In the genomic region with DNA sequence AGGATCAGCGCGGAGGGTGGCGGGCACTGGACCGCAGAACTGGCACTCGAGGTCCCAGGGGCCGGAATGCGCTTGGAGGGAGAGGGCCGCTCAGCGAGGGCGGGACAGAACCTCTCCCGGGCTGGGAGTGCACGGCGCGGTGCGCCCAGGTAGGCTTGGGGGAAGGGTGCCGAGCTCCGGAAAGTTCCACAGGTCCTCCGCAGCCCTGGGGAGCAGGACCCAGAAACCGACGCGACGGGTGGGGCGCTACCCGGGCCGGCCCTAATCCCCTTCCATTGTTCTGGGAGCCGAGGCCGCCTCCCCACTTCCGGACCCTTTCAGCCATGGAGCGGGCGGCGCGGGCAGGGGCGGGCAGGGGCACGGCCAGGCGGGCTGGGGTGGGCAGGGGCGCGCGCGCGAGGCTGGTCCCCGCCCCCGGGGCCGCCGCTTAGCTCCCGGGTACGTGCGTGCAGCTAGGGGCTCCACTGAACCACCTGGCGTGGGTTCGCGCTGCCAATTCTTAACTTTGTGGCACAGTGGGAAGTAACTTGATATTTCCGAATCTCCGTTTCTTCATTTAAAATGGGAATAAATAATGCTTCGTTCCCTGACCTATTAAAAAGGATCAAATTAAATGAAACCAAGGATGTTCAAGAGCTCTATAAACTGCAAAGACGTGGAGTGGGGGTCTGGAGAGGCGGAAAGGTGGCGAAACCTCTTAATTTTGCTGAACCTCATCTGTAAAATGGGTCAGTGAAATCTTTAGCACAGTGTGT, we compare ENCODE assay signal across 11 cellular contexts. TPM values are rescaled to one million over a fixed set of nuclear protein-coding genes. Genes with fewer than 3 reads are reported as not detected.
A peak's percentile ranks its signal among the peaks of the same experiment; 100 is the strongest.
DNase-seq lines count a peak whose midpoint lies in the region; ATAC-seq and TF ChIP-seq lines count a peak whose summit lies in the region.
"Had no signal": no experiment of that assay in that cellular context is flagged by ENCODE, and none has a peak within 500 bp of the region (broad histone marks: within the 10 kb centered on the region; RNA-seq: fewer than 3 reads in every experiment).

No MANE protein-coding gene starts in this region.

- peak; percentile 17; the same call in 2 of the 3 replicates for ATAC-seq in RWPE2 (ENCODE audit: low read depth)
- ATAC-seq in heart right ventricle: peak in 5 of 8 donors; percentile 21 to 51 (median 34)
- ATAC-seq in HG02970 (IDR thresholded peaks at IDR 0.05; ENCODE audit: low FRiP score, unreplicated experiment): no peak

- TF ChIP-seq CTCF in RWPE2 (IDR thresholded peaks at IDR 0.05; ENCODE audit: poor library complexity, severe bottlenecking): no peak
- peak in 1 of 9 donors; percentile 3 for TF ChIP-seq CTCF in heart right ventricle (IDR thresholded peaks at IDR 0.05)
- peak in 1 of 4 experiments; percentile 6 for TF ChIP-seq CTCF in prostate gland (IDR thresholded peaks at IDR 0.05)
- TF ChIP-seq CTCF in uterus (IDR thresholded peaks at IDR 0.05): no peak

- DNase-seq in RWPE2 (ENCODE audit: low spot score) (no peak), heart right ventricle (no peak), prostate gland (ENCODE audit: low spot score) (no peak), uterus (no peak), GM19238 (ENCODE audit: insufficient read length, low spot score) (no peak), NCI-H446 treated with DMSO at 0.1 percent for 48 hours (lab: John Stamatoyannopoulos, UW) (no peak)
- DNase-seq: activated CD4-positive, alpha-beta T cell treated with anti-CD3 and anti-CD28 coated beads for 1 hour; NCI-H2107; small intestine had no signal

- no peaks in the 10 kb centered on the region for H3K9me3 ChIP-seq in ES-I3 (ENCODE audit: control insufficient read depth, insufficient read depth, low read length)
- no peaks in the 10 kb centered on the region for H3K9me3 ChIP-seq in RWPE2 (ENCODE audit: severe bottlenecking)
- no peaks in the 10 kb centered on the region for H3K9me3 ChIP-seq in heart right ventricle
- H3K9me3 ChIP-seq in prostate gland: no peaks in the 10 kb centered on the region
- no peaks in the 10 kb centered on the region for H3K9me3 ChIP-seq in uterus

- intact Hi-C loops in heart right ventricle (cut with DNase I): no loop called here
- intact Hi-C loops in prostate gland (cut with DNase I): no loop called here
- intact Hi-C loops in uterus (cut with DNase I; ENCODE audit: low total_unique reads): no loop called here

- H3K27me3 ChIP-seq in RWPE2 (ENCODE audit: insufficient read depth, poor library complexity, severe bottlenecking) (no peaks in the 10 kb centered on the region), heart right ventricle (peaks cover 10 to 75% (median 62%) of the 10 kb centered on the region in 7 donors), prostate gland (replicated peaks; ENCODE audit: insufficient read depth) (no peaks in the 10 kb centered on the region), uterus (peaks cover 0 to 6% of the 10 kb centered on the region in 2 donors)

- H3K4me1 ChIP-seq in ES-I3 (ENCODE audit: insufficient read depth, low read length) (peaks cover 12% of the 10 kb centered on the region), RWPE2 (ENCODE audit: insufficient read depth, poor library complexity, severe bottlenecking) (no peaks in the 10 kb centered on the region), heart right ventricle (peaks cover 0 to 8% (median 4%) of the 10 kb centered on the region in 9 donors), prostate gland (replicated peaks) (no peaks in the 10 kb centered on the region), uterus (no peaks in the 10 kb centered on the region)

- H3K4me3 ChIP-seq in RWPE2 (ENCODE audit: severe bottlenecking) (peak overlapping the region; percentile 25), heart right ventricle (peak overlapping the region in 9 of 10 donors; percentile 19 to 40 (median 37)), prostate gland (peak overlapping the region; percentile 11 to 30), uterus (no peak overlapping the region)

- H3K27ac ChIP-seq in RWPE2 (ENCODE audit: poor library complexity, severe bottlenecking) (no peak overlapping the region), heart right ventricle (no peak overlapping the region), prostate gland (no peak overlapping the region), uterus (no peak overlapping the region)

- TF ChIP-seq POLR2A in prostate gland (IDR thresholded peaks at IDR 0.05) (no peak), uterus (IDR thresholded peaks at IDR 0.05) (no peak)

- no peaks in the 10 kb centered on the region for H3K36me3 ChIP-seq in ES-I3 (ENCODE audit: insufficient read depth, low read length)
- no peaks in the 10 kb centered on the region for H3K36me3 ChIP-seq in RWPE2 (ENCODE audit: low read depth)
- no peaks in the 10 kb centered on the region for H3K36me3 ChIP-seq in heart right ventricle
- H3K36me3 ChIP-seq in prostate gland: no peaks in the 10 kb centered on the region
- H3K36me3 ChIP-seq in uterus: no peaks in the 10 kb centered on the region

- H3K9ac ChIP-seq in ES-I3 (ENCODE audit: low read depth, low read length): peak overlapping the region; percentile 59

- 5 to 6% methylated on average over 53 to 56 of the region's 56 CpGs for WGBS in heart right ventricle, 2 donors
- WGBS in prostate gland: 3% methylated on average over 47 of the region's 56 CpGs

RNA-seq across cellular contexts. Expression of a gene that starts 20.7 kb away (rescaled TPM):
- total RNA-seq in heart right ventricle (10 to 100 TPM in 2 of 10 donors, 1 to 10 TPM in 3, under 1 TPM in 5; 0.19 to 13.5 (median 1.0) TPM), prostate gland (10 to 100 TPM in 1 of 2 donors, 1 to 10 TPM in 1; 8.0 to 25.6 TPM), uterus (1 to 10 TPM in 3 of 4 donors, not detected in 1; 3.5 to 7.2 (median 4.0) TPM)
- polyA plus RNA-seq in heart right ventricle: 1 to 10 TPM; 3.2 to 3.7 TPM

RNA-seq across cellular contexts. Expression of a gene that starts 53.9 kb away (rescaled TPM):
- 1 to 10 TPM in 2 of 10 donors, under 1 TPM in 8; 0.09 to 6.2 (median 0.47) TPM for total RNA-seq in heart right ventricle
- under 1 TPM; 0.32 to 0.51 TPM for polyA plus RNA-seq in heart right ventricle
- total RNA-seq in prostate gland: 10 to 100 TPM in 1 of 2 donors, under 1 TPM in 1; 0.73 to 61.8 TPM
- 1 to 10 TPM in 2 of 4 donors, under 1 TPM in 1, not detected in 1; 0.79 to 8.5 (median 1.8) TPM for total RNA-seq in uterus

Comparison
In these comparisons a context has a peak if more than half of its experiments do, and no peak if none do; other contexts are left out.
1. H3K4me3 ChIP-seq: peak in RWPE2 (single experiment), heart right ventricle (9 of 10) and prostate gland (2 of 2); none in uterus (0 of 2).